8 cellular contexts compared by ENCODE assay signal in the genomic region with DNA sequence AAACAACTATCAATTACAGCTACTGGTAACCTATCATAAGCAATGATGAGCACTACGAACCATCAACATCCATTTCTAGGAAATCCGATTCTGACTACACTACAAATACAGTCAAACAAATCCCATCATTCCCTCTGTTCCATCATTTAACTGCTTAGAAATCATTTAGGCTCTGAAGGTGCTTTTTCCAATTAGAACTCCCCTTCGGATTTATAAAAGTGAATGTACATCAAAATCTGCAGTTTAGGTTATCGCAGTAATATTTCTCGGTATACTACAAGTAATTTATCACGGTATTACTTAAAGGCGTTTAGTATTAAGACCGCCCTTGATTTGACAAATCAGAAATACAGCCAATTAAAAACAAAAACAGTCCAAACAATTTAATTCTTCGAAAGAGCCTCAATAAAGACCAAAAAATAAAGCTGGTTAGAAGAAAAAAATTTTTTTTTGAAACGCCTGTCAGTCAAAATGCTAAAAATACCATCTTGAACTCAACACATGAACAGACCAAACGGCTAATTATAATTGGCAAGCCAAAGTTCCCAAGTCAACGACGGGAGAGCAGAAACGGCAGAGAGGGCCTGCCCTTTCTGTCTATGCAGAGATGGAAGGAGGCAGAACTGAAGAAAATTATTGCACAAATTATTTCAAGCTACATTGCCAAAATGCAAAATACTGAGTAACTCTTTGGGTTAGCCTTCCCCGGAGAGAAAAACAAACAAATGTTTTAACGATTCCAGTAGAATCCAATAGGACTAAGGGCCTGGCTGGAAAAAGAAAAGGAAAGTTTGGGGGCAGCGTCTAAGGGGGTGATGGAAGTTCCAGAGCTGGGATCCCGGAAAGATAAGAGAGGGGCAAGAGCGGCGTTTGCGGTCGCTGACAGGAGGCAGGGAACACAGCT. TPM values are rescaled to one million over a fixed set of nuclear protein-coding genes. Genes with fewer than 3 reads are reported as not detected.
DNase-seq lines count a peak whose midpoint lies in the region; ATAC-seq and TF ChIP-seq lines count a peak whose summit lies in the region.

No MANE protein-coding gene starts in this region.

- DNase-seq in CD14-positive monocyte (ENCODE audit: low spot score) (no peak), HCT116 (ENCODE audit: low read depth, low spot score) (no peak), caudate nucleus (lab: John Stamatoyannopoulos, UW) (peak in 5 of 61 donors; percentile 9 to 16 (median 14)), left kidney (ENCODE audit: low read depth, low spot score) (peak; percentile 56), superior temporal gyrus (ENCODE audit: extremely low spot score) (peak; percentile 58)

- peak overlapping the region; percentile 63 to 68 for H3K4me3 ChIP-seq in HCT116 (replicated peaks in 1 of 2; ENCODE audit: low read depth in 1 of 2, low read length in 2 of 2)
- peak overlapping the region; percentile 82 for H3K4me3 ChIP-seq in OCI-LY1 (ENCODE audit: low read depth, low read length, poor library complexity, severe bottlenecking)

- peaks cover 4% of the 10 kb centered on the region; the same call in 1 of the 2 replicates for H3F3A ChIP-seq in OCI-LY1 (ENCODE audit: insufficient read depth, low read length)

- H3K79me2 ChIP-seq in HCT116 (ENCODE audit: insufficient read depth, low read length) (peaks cover 52% of the 10 kb centered on the region), OCI-LY1 (ENCODE audit: insufficient read depth, low read length) (peaks cover 34% of the 10 kb centered on the region)

- CTCF ChIA-PET in HCT116 (lab: Charles Lee), result no interaction called here

- H3K4me1 ChIP-seq in HCT116 (ENCODE audit: control insufficient read depth in 1 of 2, insufficient read depth in 2 of 2, low read length in 2 of 2) (peaks cover 3 to 36% of the 10 kb centered on the region in 2 experiments; a peak in 3 of 4 replicates), OCI-LY1 (ENCODE audit: insufficient read depth, low read length, severe bottlenecking) (peaks cover 34% of the 10 kb centered on the region)

- H4K20me1 ChIP-seq in HCT116 (ENCODE audit: insufficient read depth) (no peaks in the 10 kb centered on the region), OCI-LY1 (ENCODE audit: insufficient read depth, low read length) (no peaks in the 10 kb centered on the region)

- H3K4me3 Mint-ChIP-seq in CD14-positive monocyte, result peak overlapping the region; percentile 99

- peak overlapping the region; percentile 95 to 99 (median 96) for H3K27ac Mint-ChIP-seq in CD14-positive monocyte

- H3K36me3 ChIP-seq in HCT116 (ENCODE audit: control insufficient read depth in 1 of 2, insufficient read depth in 2 of 2, low read length in 2 of 2) (no peaks in the 10 kb centered on the region), OCI-LY1 (ENCODE audit: insufficient read depth, low read length) (no peaks in the 10 kb centered on the region)

- intact Hi-C loops in CD14-positive monocyte (cut with micrococcal nuclease) (no loop called here), HCT116 (cut with micrococcal nuclease) (no loop called here)

- no peak for TF ChIP-seq RAD21 in HCT116 (IDR thresholded peaks at IDR 0.05; ENCODE audit: low read depth)

- no TSS peak for BruUV-seq in HCT116 (replicated peaks; lab: Mats Ljungman, UMichigan)

- peaks cover 2% of the 10 kb centered on the region in 2 donors for H3K36me3 Mint-ChIP-seq in CD14-positive monocyte

- no peaks in the 10 kb centered on the region for H3K27me3 Mint-ChIP-seq in CD14-positive monocyte (ENCODE audit: low read depth in 3 of 3)

- peak overlapping the region; percentile 1 for H2AFZ ChIP-seq in HCT116 (ENCODE audit: low read depth, low read length, poor library complexity, severe bottlenecking)
- no peak overlapping the region for H2AFZ ChIP-seq in OCI-LY1 (ENCODE audit: low read length)

- POLR2A ChIA-PET in HCT116 (lab: Charles Lee), result no interaction called here

- peak overlapping the region; percentile 62 for H3K9ac ChIP-seq in HCT116 (ENCODE audit: low read length)
- H3K9ac ChIP-seq in OCI-LY1 (ENCODE audit: low read length), result peak overlapping the region; percentile 83

- no peak for TF ChIP-seq POLR2A in HCT116 (IDR thresholded peaks at IDR 0.05; ENCODE audit: borderline replicate concordance, extremely low read depth, insufficient read depth, insufficient read length)

- peaks cover 0 to 1% (median 0%) of the 10 kb centered on the region in 7 donors for H3K9me3 Mint-ChIP-seq in CD14-positive monocyte

- H3K27ac ChIP-seq in HCT116 (ENCODE audit: low read depth, low read length) (peak overlapping the region; percentile 89), OCI-LY1 (ENCODE audit: low read depth, low read length, poor library complexity, severe bottlenecking) (peak overlapping the region; percentile 60), caudate nucleus (ENCODE audit: low read depth, low read length) (peak overlapping the region; percentile 70)

- H3K9me2 ChIP-seq in HCT116 (ENCODE audit: insufficient read depth) (no peaks in the 10 kb centered on the region), OCI-LY1 (ENCODE audit: low read depth, low read length) (no peaks in the 10 kb centered on the region)

- H3K4me2 ChIP-seq in HCT116 (ENCODE audit: low read length), result peak overlapping the region; percentile 90
- H3K4me2 ChIP-seq in OCI-LY1 (ENCODE audit: low read length), result peak overlapping the region; percentile 89

- no peak for TF ChIP-seq CTCF in CD14-positive monocyte (IDR thresholded peaks at IDR 0.05)
- TF ChIP-seq CTCF in HCT116 (IDR thresholded peaks at IDR 0.05 in 2 of 3, conservative IDR thresholded peaks at IDR 0.05 in 1 of 3; ENCODE audit: borderline replicate concordance in 1 of 3, insufficient read depth in 1 of 3, low read depth in 2 of 3, low read length in 2 of 3), result no peak
- no peak for TF ChIP-seq CTCF in OCI-LY1 (IDR thresholded peaks at IDR 0.05; ENCODE audit: low read length)

- RAD21 ChIA-PET in HCT116 (lab: Charles Lee; ENCODE audit: low non-redundant PET in 1 of 2, low total read pairs in 2 of 2, uncharacterized antibody in 2 of 2, unreplicated experiment in 2 of 2), result interaction anchor here (0.5 to 0.6 kb wide), 2 partner anchors 176 to 313 kb away, joined by 4 read pairs; partner anchors contain the start of gene UGP2 (in 1 of the 2)

- H3K9me3 ChIP-seq in HCT116 (ENCODE audit: control insufficient read depth in 1 of 2, insufficient read depth in 1 of 2, low read depth in 1 of 2, low read length in 2 of 2) (no peaks in the 10 kb centered on the region), OCI-LY1 (ENCODE audit: low read length) (no peaks in the 10 kb centered on the region)

- H3K4me1 Mint-ChIP-seq in CD14-positive monocyte, result peaks cover 48% of the 10 kb centered on the region

- H3K27me3 ChIP-seq in HCT116 (ENCODE audit: insufficient read depth, low read length) (no peaks in the 10 kb centered on the region), OCI-LY1 (ENCODE audit: insufficient read depth, low read length) (no peaks in the 10 kb centered on the region)

- ATAC-seq in HCT116 (no peak), HG03039 (IDR thresholded peaks at IDR 0.05; ENCODE audit: unreplicated experiment) (no peak), HG02840 (IDR thresholded peaks at IDR 0.05; ENCODE audit: low FRiP score, unreplicated experiment) (no peak)

TF ChIP-seq in HCT116, 20 proteins besides CTCF, POLR2A, EP300 and RAD21 (continues in another document):
- TF ChIP-seq CBX3 (IDR thresholded peaks at IDR 0.05; ENCODE audit: low read depth) (no peak), EZH2 (IDR thresholded peaks at IDR 0.05) (no peak), REST (IDR thresholded peaks at IDR 0.05; ENCODE audit: low read depth) (no peak), TCF7L2 (IDR thresholded peaks at IDR 0.05; ENCODE audit: borderline replicate concordance, extremely low read depth, insufficient read depth, insufficient read length) (no peak), JUND (IDR thresholded peaks at IDR 0.05) (no peak), POLR2AphosphoS5 (IDR thresholded peaks at IDR 0.05; ENCODE audit: low read depth, low read length) (no peak), YY1 (IDR thresholded peaks at IDR 0.05; ENCODE audit: extremely low read depth, insufficient replicate concordance, low read depth, low read length) (no peak), SIN3A (IDR thresholded peaks at IDR 0.05; ENCODE audit: low read depth) (no peak), ZFX (IDR thresholded peaks at IDR 0.05) (no peak), SRF (IDR thresholded peaks at IDR 0.05; ENCODE audit: low read depth) (no peak), SP1 (IDR thresholded peaks at IDR 0.05; ENCODE audit: low read depth) (no peak), ELF1 (IDR thresholded peaks at IDR 0.05; ENCODE audit: borderline replicate concordance, low read depth) (no peak), FOSL1 (IDR thresholded peaks at IDR 0.05; ENCODE audit: low read depth) (no peak), ZNF274 (IDR thresholded peaks at IDR 0.05; ENCODE audit: low read depth, low read length) (no peak)
- TF ChIP-seq, protein P1, sequence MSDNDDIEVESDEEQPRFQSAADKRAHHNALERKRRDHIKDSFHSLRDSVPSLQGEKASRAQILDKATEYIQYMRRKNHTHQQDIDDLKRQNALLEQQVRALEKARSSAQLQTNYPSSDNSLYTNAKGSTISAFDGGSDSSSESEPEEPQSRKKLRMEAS (IDR thresholded peaks at IDR 0.05), result no peak

RNA-seq across cellular contexts. Expression of gene VPS54, which starts 1.2 kb away (rescaled TPM):
- polyA plus RNA-seq in CD14-positive monocyte, result 10 to 100 TPM; 11.4 to 11.5 TPM
- total RNA-seq in HCT116 (2021; ENCODE audit: unreplicated experiment), result 12.4 TPM
- polyA plus RNA-seq in HCT116 (2012), result 4.9 and 6.3 TPM in 2 replicates

Comparison
In these comparisons a context has a peak if more than half of its experiments do, and no peak if none do; other contexts are left out.
1. DNase-seq: peak in left kidney (single experiment) and superior temporal gyrus (single experiment); none in CD14-positive monocyte (single experiment) and HCT116 (single experiment).
2. Peak in every context shown above with its lines, with median percentiles within 50 percentile points of each other: H3K27ac ChIP-seq.